In the genomic region with DNA sequence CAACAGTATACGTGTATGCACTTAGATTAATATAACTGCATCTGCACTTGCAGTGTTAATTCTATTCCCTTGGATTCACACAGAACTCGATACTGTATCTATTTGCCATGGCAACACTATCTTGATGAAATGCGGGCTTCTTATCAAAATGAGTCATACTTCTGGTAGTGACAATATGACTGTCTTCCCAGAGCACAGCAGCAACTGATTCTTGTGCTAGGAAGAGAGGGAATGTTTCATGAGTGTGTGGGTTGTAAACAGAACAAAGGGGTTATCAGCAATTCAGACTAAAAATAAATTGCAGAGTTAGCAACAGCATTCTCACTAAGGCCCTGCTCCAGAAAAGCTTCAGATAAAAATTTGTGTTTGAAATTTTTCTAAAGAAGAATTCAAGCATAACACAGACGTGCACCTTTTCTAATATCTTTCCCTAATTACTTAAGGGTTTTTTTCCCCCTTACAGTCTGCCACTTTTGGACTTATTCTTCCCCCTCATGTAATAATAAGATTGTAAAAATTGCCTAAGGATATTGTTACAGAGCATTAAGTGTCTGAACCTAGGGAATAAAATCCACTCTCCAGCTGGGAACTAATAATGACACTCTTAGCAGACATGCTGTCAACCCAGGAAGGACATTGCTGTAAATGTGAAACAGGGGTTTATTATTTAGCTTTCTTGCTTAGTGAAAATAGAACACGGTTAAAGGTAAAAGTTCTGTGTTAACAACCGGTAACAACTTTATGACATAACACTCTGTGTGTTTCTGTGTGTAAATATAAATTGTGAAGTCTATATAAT, we compare ENCODE assay signal across 1 cellular context.
TF ChIP-seq lines count a peak whose summit lies in the region.

No MANE protein-coding gene starts in this region.

TF ChIP-seq in SK-N-SH, 30 proteins besides CTCF, POLR2A, EP300 and RAD21 (continued from another document):
- TF ChIP-seq, protein P1, sequence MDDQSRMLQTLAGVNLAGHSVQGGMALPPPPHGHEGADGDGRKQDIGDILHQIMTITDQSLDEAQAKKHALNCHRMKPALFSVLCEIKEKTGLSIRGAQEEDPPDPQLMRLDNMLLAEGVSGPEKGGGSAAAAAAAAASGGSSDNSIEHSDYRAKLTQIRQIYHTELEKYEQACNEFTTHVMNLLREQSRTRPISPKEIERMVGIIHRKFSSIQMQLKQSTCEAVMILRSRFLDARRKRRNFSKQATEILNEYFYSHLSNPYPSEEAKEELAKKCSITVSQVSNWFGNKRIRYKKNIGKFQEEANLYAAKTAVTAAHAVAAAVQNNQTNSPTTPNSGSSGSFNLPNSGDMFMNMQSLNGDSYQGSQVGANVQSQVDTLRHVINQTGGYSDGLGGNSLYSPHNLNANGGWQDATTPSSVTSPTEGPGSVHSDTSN (IDR thresholded peaks at IDR 0.05), result no peak
- TF ChIP-seq RCOR1 (IDR thresholded peaks at IDR 0.05; ENCODE audit: low read length) (peak; percentile 58; the same call in 1 of the 2 replicates), ZBTB33 (IDR thresholded peaks at IDR 0.05; ENCODE audit: borderline replicate concordance, low read depth) (no peak), ELF1 (IDR thresholded peaks at IDR 0.05) (no peak), MXI1 (IDR thresholded peaks at IDR 0.05; ENCODE audit: low read depth, low read length) (peak; percentile 55), NFIC (IDR thresholded peaks at IDR 0.05; ENCODE audit: borderline replicate concordance) (no peak), CHD2 (IDR thresholded peaks at IDR 0.05; ENCODE audit: low read length, partially characterized antibody) (peak; percentile 68), USF1 (IDR thresholded peaks at IDR 0.05; ENCODE audit: borderline replicate concordance, low read depth) (no peak)
- TF ChIP-seq, protein P2, sequence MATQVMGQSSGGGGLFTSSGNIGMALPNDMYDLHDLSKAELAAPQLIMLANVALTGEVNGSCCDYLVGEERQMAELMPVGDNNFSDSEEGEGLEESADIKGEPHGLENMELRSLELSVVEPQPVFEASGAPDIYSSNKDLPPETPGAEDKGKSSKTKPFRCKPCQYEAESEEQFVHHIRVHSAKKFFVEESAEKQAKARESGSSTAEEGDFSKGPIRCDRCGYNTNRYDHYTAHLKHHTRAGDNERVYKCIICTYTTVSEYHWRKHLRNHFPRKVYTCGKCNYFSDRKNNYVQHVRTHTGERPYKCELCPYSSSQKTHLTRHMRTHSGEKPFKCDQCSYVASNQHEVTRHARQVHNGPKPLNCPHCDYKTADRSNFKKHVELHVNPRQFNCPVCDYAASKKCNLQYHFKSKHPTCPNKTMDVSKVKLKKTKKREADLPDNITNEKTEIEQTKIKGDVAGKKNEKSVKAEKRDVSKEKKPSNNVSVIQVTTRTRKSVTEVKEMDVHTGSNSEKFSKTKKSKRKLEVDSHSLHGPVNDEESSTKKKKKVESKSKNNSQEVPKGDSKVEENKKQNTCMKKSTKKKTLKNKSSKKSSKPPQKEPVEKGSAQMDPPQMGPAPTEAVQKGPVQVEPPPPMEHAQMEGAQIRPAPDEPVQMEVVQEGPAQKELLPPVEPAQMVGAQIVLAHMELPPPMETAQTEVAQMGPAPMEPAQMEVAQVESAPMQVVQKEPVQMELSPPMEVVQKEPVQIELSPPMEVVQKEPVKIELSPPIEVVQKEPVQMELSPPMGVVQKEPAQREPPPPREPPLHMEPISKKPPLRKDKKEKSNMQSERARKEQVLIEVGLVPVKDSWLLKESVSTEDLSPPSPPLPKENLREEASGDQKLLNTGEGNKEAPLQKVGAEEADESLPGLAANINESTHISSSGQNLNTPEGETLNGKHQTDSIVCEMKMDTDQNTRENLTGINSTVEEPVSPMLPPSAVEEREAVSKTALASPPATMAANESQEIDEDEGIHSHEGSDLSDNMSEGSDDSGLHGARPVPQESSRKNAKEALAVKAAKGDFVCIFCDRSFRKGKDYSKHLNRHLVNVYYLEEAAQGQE (IDR thresholded peaks at IDR 0.05; ENCODE audit: low read depth, low read length), result no peak
